Comparison of ENCODE assay signal across 1 cellular context in the genomic region with DNA sequence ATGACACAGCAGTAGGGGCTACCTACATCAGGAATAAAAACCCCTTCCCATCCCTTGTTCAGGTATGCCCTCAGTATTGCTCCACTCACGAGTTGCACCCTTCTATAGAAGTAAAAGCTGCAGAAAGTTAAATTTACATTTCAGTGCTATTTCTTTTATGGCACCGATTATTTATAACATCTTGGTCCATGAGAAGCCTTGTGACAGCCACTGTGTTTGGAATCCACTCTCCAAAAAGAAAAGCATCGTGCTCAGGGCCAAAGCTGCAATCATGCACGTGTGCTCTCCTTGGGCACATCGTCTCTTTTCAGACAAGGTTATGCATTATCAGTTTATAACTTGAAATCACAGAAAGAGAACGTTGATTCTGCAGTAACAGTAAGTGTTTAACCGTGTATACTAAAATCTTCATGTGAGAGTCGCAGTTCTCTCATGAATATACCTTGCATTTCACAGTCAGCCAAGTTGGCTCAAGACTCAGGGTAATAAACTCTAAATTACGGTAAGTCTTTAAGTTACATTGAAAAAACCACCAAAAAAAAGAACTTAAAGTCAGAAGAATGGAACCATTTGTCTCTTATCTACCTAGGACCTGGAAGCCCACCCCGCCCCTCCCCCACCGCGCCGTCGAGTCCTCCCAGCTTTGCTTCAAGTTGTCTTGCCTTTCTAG.
TF ChIP-seq lines count a peak whose summit lies in the region.

No MANE protein-coding gene starts in this region.

TF ChIP-seq in HepG2, 621 proteins besides CTCF, POLR2A, EP300 and RAD21 (continued from another document and continues in another):
- TF ChIP-seq, protein P1, sequence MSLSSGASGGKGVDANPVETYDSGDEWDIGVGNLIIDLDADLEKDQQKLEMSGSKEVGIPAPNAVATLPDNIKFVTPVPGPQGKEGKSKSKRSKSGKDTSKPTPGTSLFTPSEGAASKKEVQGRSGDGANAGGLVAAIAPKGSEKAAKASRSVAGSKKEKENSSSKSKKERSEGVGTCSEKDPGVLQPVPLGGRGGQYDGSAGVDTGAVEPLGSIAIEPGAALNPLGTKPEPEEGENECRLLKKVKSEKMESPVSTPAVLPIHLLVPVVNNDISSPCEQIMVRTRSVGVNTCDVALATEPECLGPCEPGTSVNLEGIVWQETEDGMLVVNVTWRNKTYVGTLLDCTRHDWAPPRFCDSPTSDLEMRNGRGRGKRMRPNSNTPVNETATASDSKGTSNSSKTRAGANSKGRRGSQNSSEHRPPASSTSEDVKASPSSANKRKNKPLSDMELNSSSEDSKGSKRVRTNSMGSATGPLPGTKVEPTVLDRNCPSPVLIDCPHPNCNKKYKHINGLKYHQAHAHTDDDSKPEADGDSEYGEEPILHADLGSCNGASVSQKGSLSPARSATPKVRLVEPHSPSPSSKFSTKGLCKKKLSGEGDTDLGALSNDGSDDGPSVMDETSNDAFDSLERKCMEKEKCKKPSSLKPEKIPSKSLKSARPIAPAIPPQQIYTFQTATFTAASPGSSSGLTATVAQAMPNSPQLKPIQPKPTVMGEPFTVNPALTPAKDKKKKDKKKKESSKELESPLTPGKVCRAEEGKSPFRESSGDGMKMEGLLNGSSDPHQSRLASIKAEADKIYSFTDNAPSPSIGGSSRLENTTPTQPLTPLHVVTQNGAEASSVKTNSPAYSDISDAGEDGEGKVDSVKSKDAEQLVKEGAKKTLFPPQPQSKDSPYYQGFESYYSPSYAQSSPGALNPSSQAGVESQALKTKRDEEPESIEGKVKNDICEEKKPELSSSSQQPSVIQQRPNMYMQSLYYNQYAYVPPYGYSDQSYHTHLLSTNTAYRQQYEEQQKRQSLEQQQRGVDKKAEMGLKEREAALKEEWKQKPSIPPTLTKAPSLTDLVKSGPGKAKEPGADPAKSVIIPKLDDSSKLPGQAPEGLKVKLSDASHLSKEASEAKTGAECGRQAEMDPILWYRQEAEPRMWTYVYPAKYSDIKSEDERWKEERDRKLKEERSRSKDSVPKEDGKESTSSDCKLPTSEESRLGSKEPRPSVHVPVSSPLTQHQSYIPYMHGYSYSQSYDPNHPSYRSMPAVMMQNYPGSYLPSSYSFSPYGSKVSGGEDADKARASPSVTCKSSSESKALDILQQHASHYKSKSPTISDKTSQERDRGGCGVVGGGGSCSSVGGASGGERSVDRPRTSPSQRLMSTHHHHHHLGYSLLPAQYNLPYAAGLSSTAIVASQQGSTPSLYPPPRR (CRISPR knock-in tag; IDR thresholded peaks at IDR 0.05; ENCODE audit: borderline replicate concordance) = no peak
- TF ChIP-seq SRY (CRISPR knock-in tag; IDR thresholded peaks at IDR 0.05) (0 out of 2 replicates have a peak, but pooled peaks have one; percentile 7), KLF13 (CRISPR knock-in tag; IDR thresholded peaks at IDR 0.05) (no peak), ZNF580 (CRISPR knock-in tag; IDR thresholded peaks at IDR 0.05; ENCODE audit: borderline replicate concordance, low read depth) (peak; percentile 56; the same call in 1 of the 2 replicates), ZNF879 (CRISPR knock-in tag; IDR thresholded peaks at IDR 0.05) (no peak), CSRNP1 (CRISPR knock-in tag; IDR thresholded peaks at IDR 0.05) (no peak), ZNF740 (CRISPR knock-in tag; IDR thresholded peaks at IDR 0.05) (no peak), ELF4 (CRISPR knock-in tag; IDR thresholded peaks at IDR 0.05; ENCODE audit: borderline replicate concordance) (0 out of 2 replicates have a peak, but pooled peaks have one; percentile 28), ELF1 (CRISPR knock-in tag; IDR thresholded peaks at IDR 0.05) (no peak), SSRP1 (CRISPR knock-in tag; IDR thresholded peaks at IDR 0.05) (peak; percentile 72; the same call in 1 of the 2 replicates), MLX (CRISPR knock-in tag; IDR thresholded peaks at IDR 0.05) (no peak), HOXA7 (CRISPR knock-in tag; IDR thresholded peaks at IDR 0.05) (no peak), ADNP (CRISPR knock-in tag; IDR thresholded peaks at IDR 0.05) (no peak), MTA1 (CRISPR knock-in tag; IDR thresholded peaks at IDR 0.05; ENCODE audit: borderline replicate concordance) (no peak), ZNF121 (CRISPR knock-in tag; IDR thresholded peaks at IDR 0.05) (peak; percentile 2; the same call in 1 of the 2 replicates), ZBTB4 (CRISPR knock-in tag; IDR thresholded peaks at IDR 0.05; ENCODE audit: borderline replicate concordance) (0 out of 2 replicates have a peak, but pooled peaks have one; percentile 19), ZNF205 (CRISPR knock-in tag; IDR thresholded peaks at IDR 0.05) (0 out of 2 replicates have a peak, but pooled peaks have one; percentile 15), NONO (IDR thresholded peaks at IDR 0.05) (no peak), NONO (CRISPR knock-in tag; conservative IDR thresholded peaks at IDR 0.05) (no peak), POLR2AphosphoS5 (IDR thresholded peaks at IDR 0.05; ENCODE audit: low read depth, low read length) (peak; percentile 66), GFI1 (CRISPR knock-in tag; IDR thresholded peaks at IDR 0.05; ENCODE audit: borderline replicate concordance) (peak; percentile 37; the same call in 1 of the 2 replicates), ZNF383 (CRISPR knock-in tag; IDR thresholded peaks at IDR 0.05; ENCODE audit: borderline replicate concordance) (no peak), CBX1 (IDR thresholded peaks at IDR 0.05; ENCODE audit: low read depth) (peak; percentile 50), AHR (CRISPR knock-in tag; IDR thresholded peaks at IDR 0.05) (0 out of 2 replicates have a peak, but pooled peaks have one; percentile 54), KAT8 (CRISPR knock-in tag; IDR thresholded peaks at IDR 0.05) (no peak), RFX5 (IDR thresholded peaks at IDR 0.05; ENCODE audit: low read depth, low read length) (no peak), BRF2 (CRISPR knock-in tag; IDR thresholded peaks at IDR 0.05) (no peak), ZMYM2 (CRISPR knock-in tag; IDR thresholded peaks at IDR 0.05) (no peak; the same call in 1 of the 2 replicates), ZNF761 (CRISPR knock-in tag; conservative IDR thresholded peaks at IDR 0.05) (no peak), ZNF20 (CRISPR knock-in tag; IDR thresholded peaks at IDR 0.05) (no peak), KDM1A (CRISPR knock-in tag; IDR thresholded peaks at IDR 0.05) (no peak), POLR2G (IDR thresholded peaks at IDR 0.05; ENCODE audit: low read depth, low read length) (peak; percentile 70), ZNF530 (CRISPR knock-in tag; IDR thresholded peaks at IDR 0.05; ENCODE audit: low read depth) (no peak), RBFOX2 (IDR thresholded peaks at IDR 0.05; ENCODE audit: low read depth, low read length) (peak; percentile 73), ZNF782 (CRISPR knock-in tag; IDR thresholded peaks at IDR 0.05; ENCODE audit: borderline replicate concordance) (no peak), SOX13 (IDR thresholded peaks at IDR 0.05) (no peak), SOX13 (CRISPR knock-in tag; conservative IDR thresholded peaks at IDR 0.05 in 1 of 2, IDR thresholded peaks at IDR 0.05 in 1 of 2) (0 out of 4 replicates have a peak, but pooled peaks of 1 of the 2 experiments have one; percentile 44), PBX3 (CRISPR knock-in tag; IDR thresholded peaks at IDR 0.05; ENCODE audit: borderline replicate concordance) (no peak)
- TF ChIP-seq, protein P2, sequence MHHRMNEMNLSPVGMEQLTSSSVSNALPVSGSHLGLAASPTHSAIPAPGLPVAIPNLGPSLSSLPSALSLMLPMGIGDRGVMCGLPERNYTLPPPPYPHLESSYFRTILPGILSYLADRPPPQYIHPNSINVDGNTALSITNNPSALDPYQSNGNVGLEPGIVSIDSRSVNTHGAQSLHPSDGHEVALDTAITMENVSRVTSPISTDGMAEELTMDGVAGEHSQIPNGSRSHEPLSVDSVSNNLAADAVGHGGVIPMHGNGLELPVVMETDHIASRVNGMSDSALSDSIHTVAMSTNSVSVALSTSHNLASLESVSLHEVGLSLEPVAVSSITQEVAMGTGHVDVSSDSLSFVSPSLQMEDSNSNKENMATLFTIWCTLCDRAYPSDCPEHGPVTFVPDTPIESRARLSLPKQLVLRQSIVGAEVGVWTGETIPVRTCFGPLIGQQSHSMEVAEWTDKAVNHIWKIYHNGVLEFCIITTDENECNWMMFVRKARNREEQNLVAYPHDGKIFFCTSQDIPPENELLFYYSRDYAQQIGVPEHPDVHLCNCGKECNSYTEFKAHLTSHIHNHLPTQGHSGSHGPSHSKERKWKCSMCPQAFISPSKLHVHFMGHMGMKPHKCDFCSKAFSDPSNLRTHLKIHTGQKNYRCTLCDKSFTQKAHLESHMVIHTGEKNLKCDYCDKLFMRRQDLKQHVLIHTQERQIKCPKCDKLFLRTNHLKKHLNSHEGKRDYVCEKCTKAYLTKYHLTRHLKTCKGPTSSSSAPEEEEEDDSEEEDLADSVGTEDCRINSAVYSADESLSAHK (CRISPR knock-in tag; IDR thresholded peaks at IDR 0.05; ENCODE audit: borderline replicate concordance) = no peak
- TF ChIP-seq, protein P3, sequence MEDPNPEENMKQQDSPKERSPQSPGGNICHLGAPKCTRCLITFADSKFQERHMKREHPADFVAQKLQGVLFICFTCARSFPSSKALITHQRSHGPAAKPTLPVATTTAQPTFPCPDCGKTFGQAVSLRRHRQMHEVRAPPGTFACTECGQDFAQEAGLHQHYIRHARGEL (CRISPR knock-in tag; IDR thresholded peaks at IDR 0.05) = no peak
- TF ChIP-seq, protein P4, sequence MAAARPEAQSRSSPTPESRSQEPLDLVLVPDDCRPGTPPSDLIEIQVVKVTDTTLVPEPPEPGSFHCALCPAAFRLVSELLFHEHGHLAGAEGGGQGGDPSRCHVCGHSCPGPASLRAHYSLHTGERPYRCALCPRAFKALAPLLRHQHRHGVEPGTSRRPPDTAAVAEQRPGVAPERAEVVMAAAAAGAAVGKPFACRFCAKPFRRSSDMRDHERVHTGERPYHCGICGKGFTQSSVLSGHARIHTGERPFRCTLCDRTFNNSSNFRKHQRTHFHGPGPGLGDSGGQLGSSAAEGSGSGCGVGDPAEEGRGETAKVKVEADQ (CRISPR knock-in tag; IDR thresholded peaks at IDR 0.05; ENCODE audit: borderline replicate concordance) = 0 out of 2 replicates have a peak, but pooled peaks have one; percentile 40
